1 cellular context compared by ENCODE assay signal in the genomic region with DNA sequence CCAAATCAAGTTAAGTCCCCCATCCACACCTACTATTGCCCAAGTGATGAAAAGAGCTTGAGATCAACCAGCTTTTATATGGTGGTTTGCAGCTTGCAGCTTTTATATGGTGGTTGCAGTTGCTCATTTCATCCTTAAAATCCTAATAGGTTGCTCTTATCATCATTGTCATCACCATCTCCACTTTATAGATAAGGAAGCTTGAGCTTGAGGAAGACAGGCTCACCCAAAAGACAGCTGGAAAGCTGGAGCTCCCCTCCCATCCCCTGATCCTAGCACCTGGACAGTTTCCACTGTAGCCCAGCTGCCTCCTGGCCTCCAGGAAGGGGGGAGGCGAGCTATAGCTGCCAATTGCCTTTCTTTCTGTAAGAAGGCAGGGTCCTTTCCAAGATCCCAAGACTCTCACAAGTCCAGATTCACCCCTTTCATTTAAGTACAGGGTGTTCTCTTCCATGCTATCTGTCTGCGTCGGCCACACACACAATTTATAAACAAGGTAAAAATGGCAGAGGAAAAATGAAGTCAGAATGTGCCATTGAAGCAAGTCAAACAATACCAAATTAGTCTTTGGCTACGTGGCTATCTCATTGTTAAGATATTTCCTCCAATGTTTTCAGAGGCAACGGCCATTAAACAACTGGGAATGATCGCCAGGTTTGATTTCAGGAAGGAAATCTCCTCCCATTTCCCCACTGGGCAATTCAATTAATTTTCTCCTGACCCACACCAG.
TF ChIP-seq lines count a peak whose summit lies in the region.

No MANE protein-coding gene starts in this region.

TF ChIP-seq in liver, 16 proteins besides CTCF, POLR2A, EP300 and RAD21 (continued from another document):
- TF ChIP-seq, protein P1, sequence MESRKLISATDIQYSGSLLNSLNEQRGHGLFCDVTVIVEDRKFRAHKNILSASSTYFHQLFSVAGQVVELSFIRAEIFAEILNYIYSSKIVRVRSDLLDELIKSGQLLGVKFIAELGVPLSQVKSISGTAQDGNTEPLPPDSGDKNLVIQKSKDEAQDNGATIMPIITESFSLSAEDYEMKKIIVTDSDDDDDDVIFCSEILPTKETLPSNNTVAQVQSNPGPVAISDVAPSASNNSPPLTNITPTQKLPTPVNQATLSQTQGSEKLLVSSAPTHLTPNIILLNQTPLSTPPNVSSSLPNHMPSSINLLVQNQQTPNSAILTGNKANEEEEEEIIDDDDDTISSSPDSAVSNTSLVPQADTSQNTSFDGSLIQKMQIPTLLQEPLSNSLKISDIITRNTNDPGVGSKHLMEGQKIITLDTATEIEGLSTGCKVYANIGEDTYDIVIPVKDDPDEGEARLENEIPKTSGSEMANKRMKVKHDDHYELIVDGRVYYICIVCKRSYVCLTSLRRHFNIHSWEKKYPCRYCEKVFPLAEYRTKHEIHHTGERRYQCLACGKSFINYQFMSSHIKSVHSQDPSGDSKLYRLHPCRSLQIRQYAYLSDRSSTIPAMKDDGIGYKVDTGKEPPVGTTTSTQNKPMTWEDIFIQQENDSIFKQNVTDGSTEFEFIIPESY (IDR thresholded peaks at IDR 0.05), result no peak
- TF ChIP-seq HNF4G (IDR thresholded peaks at IDR 0.05), result no peak
TF ChIP-seq in liver: peak in this region for 3.
